Comparison of ENCODE assay signal across 8 cellular contexts in the genomic region with DNA sequence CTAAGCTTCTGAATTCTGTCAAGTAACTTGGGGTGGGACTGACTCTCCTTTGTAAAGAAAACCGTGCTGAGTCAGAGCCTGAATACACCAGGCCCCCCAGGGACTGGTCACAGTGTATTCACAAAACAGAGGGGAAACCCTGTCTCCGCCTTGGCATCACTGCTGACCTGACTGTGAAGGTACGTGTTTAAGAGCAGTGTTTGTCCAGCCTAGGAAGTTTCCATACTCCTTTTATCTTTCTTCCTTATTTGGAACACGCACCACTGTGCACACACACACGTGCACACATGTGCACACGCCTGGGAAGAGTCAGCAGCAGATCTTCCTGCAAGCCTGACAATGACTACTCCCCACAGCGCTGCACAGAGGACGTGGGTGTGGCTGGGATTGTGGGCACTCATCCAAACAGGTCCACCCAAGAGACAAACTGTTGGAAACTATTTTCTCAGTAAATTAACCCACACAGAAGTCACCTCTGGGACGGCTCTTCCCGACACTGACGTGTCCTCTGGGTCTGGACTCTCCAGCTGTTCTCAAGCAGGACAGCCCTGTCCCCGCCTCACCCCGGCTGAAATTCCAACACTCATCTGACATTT.
DNase-seq lines count a peak whose midpoint lies in the region; ATAC-seq and TF ChIP-seq lines count a peak whose summit lies in the region.

No MANE protein-coding gene starts in this region.

- BruUV-seq in IMR-90 (replicated peaks; lab: Mats Ljungman, UMichigan), result no TSS peak

- H3K27ac ChIP-seq in IMR-90 (ENCODE audit: insufficient read depth, low read length), result peak overlapping the region; percentile 0; the same call in 1 of the 2 replicates

- peak overlapping the region; percentile 61; the same call in 1 of the 2 replicates for H2AK5ac ChIP-seq in IMR-90 (ENCODE audit: low read depth, low read length)

- H4K8ac ChIP-seq in IMR-90 (ENCODE audit: low read depth in 2 of 2, low read length in 2 of 2), result peak overlapping the region in 1 of 2 experiments; percentile 69; a peak in 3 of 4 replicates

- peak overlapping the region; percentile 65; the same call in 1 of the 2 replicates for H3K56ac ChIP-seq in IMR-90 (ENCODE audit: extremely low read depth, insufficient read depth, low read length)

- H2AFZ ChIP-seq in IMR-90 (replicated peaks; ENCODE audit: low read length, poor library complexity), result peak overlapping the region; percentile 73

- WGBS in IMR-90 (ENCODE audit: extremely low coverage in 2 of 2, insufficient read length in 1 of 2), 2 experiments, result 33% methylated on average over 2 of the region's 13 CpGs; no CpG with 5 or more reads in 1 of the 2 experiments

- in situ Hi-C loops in IMR-90 (cut with MboI; ENCODE audit: low sequenced_read_pairs), result no loop called here

- CTCF ChIA-PET in IMR-90 (lab: Yijun Ruan, JAX), result interaction anchor here (1.4 kb wide), 1 partner anchor 8 kb away, joined by 7 read pairs; no protein-coding TSS in a partner anchor

- H2BK20ac ChIP-seq in IMR-90 (ENCODE audit: low read depth, low read length), result peak overlapping the region; percentile 63

- no peaks in the 10 kb centered on the region for H3K27me3 ChIP-seq in IMR-90 (ENCODE audit: control insufficient read depth, insufficient read depth, low read length)

- peaks cover 9% of the 10 kb centered on the region for H3K4me1 ChIP-seq in IMR-90 (ENCODE audit: control insufficient read depth, insufficient read depth, low read length)

- H2AK9ac ChIP-seq in IMR-90 (replicated peaks; ENCODE audit: low read depth, low read length, poor library complexity), result peak overlapping the region; percentile 11

- H3K4ac ChIP-seq in IMR-90 (ENCODE audit: low read depth, low read length), result peak overlapping the region; percentile 67

- no peaks in the 10 kb centered on the region for H3K9me3 ChIP-seq in IMR-90 (ENCODE audit: control insufficient read depth, insufficient read depth, low read length)

- intact Hi-C loops in IMR-90 (cut with micrococcal nuclease), result loop anchor here (5.0 to 10.0 kb wide), 4 partner anchors 33 to 309 kb away; a partner anchor contains a TSS

- peak overlapping the region; percentile 69; the same call in 1 of the 2 replicates for H3K14ac ChIP-seq in IMR-90 (replicated peaks; ENCODE audit: low read depth, low read length)

- H2BK5ac ChIP-seq in IMR-90 (ENCODE audit: low read depth, low read length, poor library complexity, severe bottlenecking), result peak overlapping the region; percentile 72

- H3K4me3 ChIP-seq in IMR-90 (ENCODE audit: insufficient read depth, low read depth, low read length), result no peak overlapping the region

- H4K5ac ChIP-seq in IMR-90 (ENCODE audit: low read depth, low read length), result peak overlapping the region; percentile 1; the same call in 1 of the 2 replicates

- POLR2A ChIA-PET in IMR-90 (lab: Charles Lee; ENCODE audit: unreplicated experiment), result no interaction called here

- peak overlapping the region; percentile 42 for H4K91ac ChIP-seq in IMR-90 (ENCODE audit: insufficient read depth, low read depth, low read length)

- H3K23ac ChIP-seq in IMR-90 (ENCODE audit: low read depth, low read length), result peak overlapping the region; percentile 48; the same call in 1 of the 2 replicates

- peak overlapping the region; percentile 35; the same call in 1 of the 2 replicates for H3K18ac ChIP-seq in IMR-90 (ENCODE audit: low read depth, low read length)

- peak; percentile 40 for DNase-seq in activated CD8-positive, alpha-beta memory T cell treated with anti-CD3 and anti-CD28 coated beads for 24 hours
- no peak for DNase-seq in activated CD8-positive, alpha-beta memory T cell treated with anti-CD3 and anti-CD28 coated beads, Interleukin-2, amount 50 U/mL, for 4 hours
- peak; percentile 82 for DNase-seq in IMR-90
- DNase-seq in glomerular visceral epithelial cell (ENCODE audit: extremely low spot score), result peak; percentile 88
- DNase-seq in stromal cell of bone marrow (ENCODE audit: low read depth), result peak; percentile 57
- DNase-seq in stimulated activated CD4-positive, alpha-beta T cell treated with anti-CD3 and anti-CD28 coated beads, Interleukin-4, amount 100 ng/mL, for 4 hours, result no peak
- no peak for DNase-seq in activated effector memory CD4-positive, alpha-beta T cell treated with Interleukin-2 at 50 U/mL for 16 hours

- H2BK15ac ChIP-seq in IMR-90 (ENCODE audit: low read depth, low read length), result peak overlapping the region; percentile 13; the same call in 1 of the 3 replicates

- peak overlapping the region; percentile 62 for H2BK120ac ChIP-seq in IMR-90 (ENCODE audit: low read depth, low read length)

- dilution Hi-C loops in IMR-90 (cut with HindIII; ENCODE audit: low sequenced_read_pairs, unreplicated experiment), result no loop called here

- H3K9ac ChIP-seq in IMR-90 (ENCODE audit: low read depth, low read length), result peak overlapping the region; percentile 25; the same call in 1 of the 2 replicates

- no peak for TF ChIP-seq RAD21 in IMR-90 (IDR thresholded peaks at IDR 0.05; ENCODE audit: low read length)

- H3K4me2 ChIP-seq in IMR-90 (ENCODE audit: low read depth, low read length), result peak overlapping the region; percentile 17

- TF ChIP-seq CTCF in IMR-90 (conservative IDR thresholded peaks at IDR 0.05; ENCODE audit: low read depth, low read length), result no peak

- H3K79me1 ChIP-seq in IMR-90 (ENCODE audit: low read depth in 1 of 2, low read length in 2 of 2), result peaks cover 17 to 58% of the 10 kb centered on the region in 2 experiments

- H3K9me1 ChIP-seq in IMR-90 (ENCODE audit: insufficient read depth, low read length), result peaks cover 24% of the 10 kb centered on the region; the same call in 1 of the 2 replicates

- H3K36me3 ChIP-seq in IMR-90 (ENCODE audit: control insufficient read depth, insufficient read depth, low read length), result no peaks in the 10 kb centered on the region

- H4K20me1 ChIP-seq in IMR-90 (ENCODE audit: insufficient read depth, low read length), result no peaks in the 10 kb centered on the region; the same call in 1 of the 2 replicates

- peak; percentile 83 for ATAC-seq in IMR-90 (ENCODE audit: low read depth)
- ATAC-seq in HG03520 (IDR thresholded peaks at IDR 0.05; ENCODE audit: unreplicated experiment), result no peak

- 0 out of 2 replicates have a peak, but pooled peaks have one; percentile 6 for TF ChIP-seq POLR2A in IMR-90 (IDR thresholded peaks at IDR 0.05; ENCODE audit: low read depth, low read length)

TF ChIP-seq in IMR-90, 13 proteins besides CTCF, POLR2A, EP300 and RAD21:
- no peak for TF ChIP-seq CHD1 (IDR thresholded peaks at IDR 0.05; ENCODE audit: low read depth, low read length)
- TF ChIP-seq NFE2L2 (IDR thresholded peaks at IDR 0.05; ENCODE audit: low read depth, low read length), result peak; percentile 56; the same call in 1 of the 2 replicates
- TF ChIP-seq MAFK (IDR thresholded peaks at IDR 0.05; ENCODE audit: low read depth, low read length), result peak; percentile 38
- TF ChIP-seq, protein P1, sequence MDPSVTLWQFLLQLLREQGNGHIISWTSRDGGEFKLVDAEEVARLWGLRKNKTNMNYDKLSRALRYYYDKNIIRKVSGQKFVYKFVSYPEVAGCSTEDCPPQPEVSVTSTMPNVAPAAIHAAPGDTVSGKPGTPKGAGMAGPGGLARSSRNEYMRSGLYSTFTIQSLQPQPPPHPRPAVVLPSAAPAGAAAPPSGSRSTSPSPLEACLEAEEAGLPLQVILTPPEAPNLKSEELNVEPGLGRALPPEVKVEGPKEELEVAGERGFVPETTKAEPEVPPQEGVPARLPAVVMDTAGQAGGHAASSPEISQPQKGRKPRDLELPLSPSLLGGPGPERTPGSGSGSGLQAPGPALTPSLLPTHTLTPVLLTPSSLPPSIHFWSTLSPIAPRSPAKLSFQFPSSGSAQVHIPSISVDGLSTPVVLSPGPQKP (IDR thresholded peaks at IDR 0.05; ENCODE audit: borderline replicate concordance, low read depth, low read length), result no peak
- 0 out of 2 replicates have a peak, but pooled peaks have one; percentile 19 for TF ChIP-seq MAZ (IDR thresholded peaks at IDR 0.05; ENCODE audit: borderline replicate concordance, low read depth, low read length)
- peak; percentile 4 for TF ChIP-seq FOS (IDR thresholded peaks at IDR 0.05; ENCODE audit: low read depth, low read length)
- peak; percentile 8 for TF ChIP-seq RCOR1 (IDR thresholded peaks at IDR 0.05; ENCODE audit: insufficient replicate concordance, low read length)
- TF ChIP-seq CEBPB (IDR thresholded peaks at IDR 0.05; ENCODE audit: low read depth, low read length), result no peak
- TF ChIP-seq BHLHE40 (IDR thresholded peaks at IDR 0.05; ENCODE audit: low read depth, low read length), result peak; percentile 98
- no peak for TF ChIP-seq SMC3 (IDR thresholded peaks at IDR 0.05; ENCODE audit: low read depth, low read length)
- TF ChIP-seq MXI1 (IDR thresholded peaks at IDR 0.05; ENCODE audit: borderline replicate concordance, low read depth, low read length), result peak; percentile 65; the same call in 1 of the 2 replicates
- no peak for TF ChIP-seq RFX5 (IDR thresholded peaks at IDR 0.05; ENCODE audit: low read depth, low read length)
- TF ChIP-seq, protein P2, sequence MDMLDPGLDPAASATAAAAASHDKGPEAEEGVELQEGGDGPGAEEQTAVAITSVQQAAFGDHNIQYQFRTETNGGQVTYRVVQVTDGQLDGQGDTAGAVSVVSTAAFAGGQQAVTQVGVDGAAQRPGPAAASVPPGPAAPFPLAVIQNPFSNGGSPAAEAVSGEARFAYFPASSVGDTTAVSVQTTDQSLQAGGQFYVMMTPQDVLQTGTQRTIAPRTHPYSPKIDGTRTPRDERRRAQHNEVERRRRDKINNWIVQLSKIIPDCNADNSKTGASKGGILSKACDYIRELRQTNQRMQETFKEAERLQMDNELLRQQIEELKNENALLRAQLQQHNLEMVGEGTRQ (IDR thresholded peaks at IDR 0.05; ENCODE audit: low read depth, low read length), result peak; percentile 28; the same call in 1 of the 2 replicates

Comparison
In these comparisons a context has a peak if more than half of its experiments do, and no peak if none do; other contexts are left out.
1. DNase-seq: peak in activated CD8-positive, alpha-beta memory T cell treated with anti-CD3 and anti-CD28 coated beads for 24 hours (single experiment), IMR-90 (single experiment), glomerular visceral epithelial cell (single experiment) and stromal cell of bone marrow (single experiment); none in activated CD8-positive, alpha-beta memory T cell treated with anti-CD3 and anti-CD28 coated beads, Interleukin-2, amount 50 U/mL, for 4 hours (single experiment), stimulated activated CD4-positive, alpha-beta T cell treated with anti-CD3 and anti-CD28 coated beads, Interleukin-4, amount 100 ng/mL, for 4 hours (0 of 2) and activated effector memory CD4-positive, alpha-beta T cell treated with Interleukin-2 at 50 U/mL for 16 hours (single experiment).